Comparison of ENCODE assay signal across 8 cellular contexts in the genomic region with DNA sequence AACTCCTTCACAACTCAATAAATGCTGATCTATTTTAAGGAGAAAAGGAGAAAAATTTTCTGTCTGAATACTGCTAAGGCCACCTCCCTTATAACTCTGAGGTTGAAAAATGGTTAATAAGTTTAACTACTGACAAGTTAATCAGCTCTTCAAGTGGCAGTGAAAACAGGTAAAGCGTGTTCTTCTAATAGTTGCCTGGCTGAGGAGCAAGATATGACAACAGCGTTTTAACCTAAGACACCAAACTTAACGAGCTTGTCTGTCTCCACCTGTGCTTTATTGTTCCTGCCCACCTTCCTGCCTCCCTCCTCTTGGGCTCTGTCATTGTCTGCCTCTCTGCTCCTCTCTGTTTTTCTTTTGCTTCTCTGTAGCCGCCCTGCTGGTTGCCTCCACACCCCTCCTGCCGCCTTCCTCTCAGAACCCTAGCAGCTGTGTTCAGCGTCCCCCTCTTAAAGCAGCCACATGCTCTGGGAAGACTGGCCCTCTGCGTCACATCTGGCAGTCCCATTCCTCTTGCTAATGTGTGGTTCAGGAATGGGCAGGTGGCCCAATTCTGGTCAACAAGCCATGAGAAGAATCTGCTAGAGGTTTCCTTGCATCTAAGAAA. TPM values are rescaled to one million over a fixed set of nuclear protein-coding genes. Genes with fewer than 3 reads are reported as not detected.
DNase-seq lines count a peak whose midpoint lies in the region; ATAC-seq lines count a peak whose summit lies in the region.

No MANE protein-coding gene starts in this region.

- peak overlapping the region; percentile 75 for H3K4me3 Mint-ChIP-seq in T-helper 2 cell treated with Interferon-gamma antibody and Interleukin-4, amounts not matched to agents 5 μg/mL and 100 μg/mL, for 36 hours
- H3K4me3 Mint-ChIP-seq in stimulated activated memory B cell treated with anti-CD40 and anti-IgM and Interleukin-4, amounts not matched to agents 10 μg/mL and 1 μg/mL and 100 μg/mL, for 72 hours: peak overlapping the region; percentile 73

- DNase-seq in T-helper 2 cell treated with Interferon-gamma antibody and Interleukin-4, amounts not matched to agents 5 μg/mL and 100 μg/mL, for 36 hours (ENCODE audit: low spot score): no peak
- DNase-seq in effector CD4-positive, alpha-beta T cell: peak; percentile 37
- no peak for DNase-seq in NCI-H187 treated with DMSO at 0.1 percent for 48 hours (lab: John Stamatoyannopoulos, UW)
- no peak for DNase-seq in Right ventricle myocardium superior
- no peak for DNase-seq in NK-92 (lab: John Stamatoyannopoulos, UW; ENCODE audit: unreplicated experiment)

- intact Hi-C loops in Right ventricle myocardium superior (cut with DNase I): no loop called here

- ATAC-seq in HG02798 (IDR thresholded peaks at IDR 0.05; ENCODE audit: poor library complexity, unreplicated experiment) (peak; percentile 5), HG02623 (IDR thresholded peaks at IDR 0.05; ENCODE audit: unreplicated experiment) (no peak), Right ventricle myocardium superior (ENCODE audit: poor library complexity) (no peak)
- ATAC-seq in stimulated activated memory B cell treated with anti-CD40 and anti-IgM and Interleukin-4, amounts not matched to agents 10 μg/mL and 1 μg/mL and 100 μg/mL, for 72 hours: no peak

- peaks cover 9% of the 10 kb centered on the region for H3K36me3 Mint-ChIP-seq in T-helper 2 cell treated with Interferon-gamma antibody and Interleukin-4, amounts not matched to agents 5 μg/mL and 100 μg/mL, for 36 hours (ENCODE audit: low read depth)
- no peaks in the 10 kb centered on the region for H3K36me3 Mint-ChIP-seq in stimulated activated memory B cell treated with anti-CD40 and anti-IgM and Interleukin-4, amounts not matched to agents 10 μg/mL and 1 μg/mL and 100 μg/mL, for 72 hours

- H3K27ac Mint-ChIP-seq in T-helper 2 cell treated with Interferon-gamma antibody and Interleukin-4, amounts not matched to agents 5 μg/mL and 100 μg/mL, for 36 hours: peak overlapping the region; percentile 96
- H3K27ac Mint-ChIP-seq in stimulated activated memory B cell treated with anti-CD40 and anti-IgM and Interleukin-4, amounts not matched to agents 10 μg/mL and 1 μg/mL and 100 μg/mL, for 72 hours: peak overlapping the region; percentile 99

- H3K9me3 Mint-ChIP-seq in T-helper 2 cell treated with Interferon-gamma antibody and Interleukin-4, amounts not matched to agents 5 μg/mL and 100 μg/mL, for 36 hours: peaks cover 4% of the 10 kb centered on the region
- peaks cover 3% of the 10 kb centered on the region for H3K9me3 Mint-ChIP-seq in stimulated activated memory B cell treated with anti-CD40 and anti-IgM and Interleukin-4, amounts not matched to agents 10 μg/mL and 1 μg/mL and 100 μg/mL, for 72 hours

- H3K4me1 Mint-ChIP-seq in T-helper 2 cell treated with Interferon-gamma antibody and Interleukin-4, amounts not matched to agents 5 μg/mL and 100 μg/mL, for 36 hours (ENCODE audit: low read depth): peaks cover 49% of the 10 kb centered on the region
- peaks cover 64% of the 10 kb centered on the region for H3K4me1 Mint-ChIP-seq in stimulated activated memory B cell treated with anti-CD40 and anti-IgM and Interleukin-4, amounts not matched to agents 10 μg/mL and 1 μg/mL and 100 μg/mL, for 72 hours

- H3K27me3 Mint-ChIP-seq in T-helper 2 cell treated with Interferon-gamma antibody and Interleukin-4, amounts not matched to agents 5 μg/mL and 100 μg/mL, for 36 hours (ENCODE audit: low read depth): no peaks in the 10 kb centered on the region
- no peaks in the 10 kb centered on the region for H3K27me3 Mint-ChIP-seq in stimulated activated memory B cell treated with anti-CD40 and anti-IgM and Interleukin-4, amounts not matched to agents 10 μg/mL and 1 μg/mL and 100 μg/mL, for 72 hours

RNA-seq across cellular contexts. Expression of a gene that starts 4.3 kb away (rescaled TPM):
- 1.6 TPM for total RNA-seq in Right ventricle myocardium superior
